ENCODE assay signal across 8 cellular contexts in the genomic region with DNA sequence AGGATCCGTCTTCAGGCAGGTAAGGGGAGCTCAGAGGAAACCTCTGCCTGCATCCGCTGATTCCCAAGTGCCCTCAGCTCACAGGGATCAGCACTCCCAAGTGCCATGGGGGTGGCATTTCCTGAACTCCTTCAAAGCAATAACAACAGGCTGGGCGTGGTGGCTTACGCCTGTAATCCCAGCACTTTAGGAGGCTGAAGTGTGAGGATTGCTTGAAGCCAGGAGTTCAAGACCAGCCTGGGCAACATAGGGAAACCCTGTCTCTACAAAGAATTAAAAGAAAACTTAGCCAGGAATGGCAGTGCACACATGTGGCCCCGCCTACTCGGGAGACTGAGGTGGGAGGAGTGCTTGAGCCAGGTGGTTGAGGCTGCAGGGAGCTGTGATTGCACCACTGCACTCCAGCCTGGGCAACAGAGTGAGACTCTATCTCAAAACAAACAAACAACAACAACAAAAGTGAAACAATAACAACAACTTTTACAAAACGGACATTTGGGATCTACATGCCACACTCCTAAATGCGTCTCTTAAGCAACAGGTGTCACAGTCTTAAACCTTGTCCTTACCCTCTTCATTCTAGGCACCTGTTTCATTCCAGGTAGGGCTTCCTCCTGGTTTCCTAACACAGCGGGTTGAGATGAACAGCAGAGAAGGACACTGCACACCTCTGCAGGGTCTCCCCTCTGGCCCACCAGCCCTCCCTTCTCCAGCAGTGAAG.
DNase-seq lines count a peak whose midpoint lies in the region; ATAC-seq and TF ChIP-seq lines count a peak whose summit lies in the region.

No MANE protein-coding gene starts in this region.

- no peaks in the 10 kb centered on the region; the same call in 1 of the 2 replicates for H3K36me3 ChIP-seq in SU-DHL-6 (ENCODE audit: low read length)
- H3K36me3 ChIP-seq in right atrium auricular region = no peaks in the 10 kb centered on the region
- H3K36me3 ChIP-seq in testis (ENCODE audit: low read depth, missing control alignments) = no peaks in the 10 kb centered on the region

- 51 to 53% methylated on average over 9 of the region's 9 CpGs for WGBS in testis, 2 donors

- H3K9me2 ChIP-seq in SU-DHL-6 (replicated peaks; ENCODE audit: insufficient read depth, low read length) = no peaks in the 10 kb centered on the region

- no peaks in the 10 kb centered on the region for H3F3A ChIP-seq in SU-DHL-6 (ENCODE audit: insufficient read depth)

- H3K4me3 Mint-ChIP-seq in T-helper 1 cell treated with Interleukin-12 subunit alpha and Interleukin-12 subunit beta and Interleukin-4 antibody, amounts not matched to agents 30 μg/mL and 1 μg/mL, for 36 hours = peak overlapping the region; percentile 88

- H3K27ac ChIP-seq in SU-DHL-6 (ENCODE audit: low read depth, low read length) (no peak overlapping the region), right atrium auricular region (peak overlapping the region; percentile 86 to 87), testis (peak overlapping the region; percentile 87 to 91)

- H3K4me3 ChIP-seq in SU-DHL-6 (ENCODE audit: insufficient read depth, low read length, poor library complexity, severe bottlenecking) (no peak overlapping the region), right atrium auricular region (peak overlapping the region; percentile 55 to 63), testis (peak overlapping the region; percentile 55 to 67)

- H3K79me2 ChIP-seq in SU-DHL-6 (ENCODE audit: insufficient read depth, low read length) = no peaks in the 10 kb centered on the region

- no peak for TF ChIP-seq POLR2A in testis (IDR thresholded peaks at IDR 0.05)

- peak overlapping the region; percentile 80 for H2AFZ ChIP-seq in SU-DHL-6 (ENCODE audit: low read depth, low read length, severe bottlenecking)

- H4K20me1 ChIP-seq in SU-DHL-6 (ENCODE audit: low read depth, low read length) = no peaks in the 10 kb centered on the region

- H3K4me1 ChIP-seq in right atrium auricular region = peaks cover 0 to 6% of the 10 kb centered on the region in 2 donors
- H3K4me1 ChIP-seq in testis = peaks cover 5% of the 10 kb centered on the region

- peaks cover 14% of the 10 kb centered on the region for H3K4me1 Mint-ChIP-seq in T-helper 1 cell treated with Interleukin-12 subunit alpha and Interleukin-12 subunit beta and Interleukin-4 antibody, amounts not matched to agents 30 μg/mL and 1 μg/mL, for 36 hours (ENCODE audit: low read depth)

- H3K36me3 Mint-ChIP-seq in T-helper 1 cell treated with Interleukin-12 subunit alpha and Interleukin-12 subunit beta and Interleukin-4 antibody, amounts not matched to agents 30 μg/mL and 1 μg/mL, for 36 hours (ENCODE audit: low read depth) = peaks cover 6% of the 10 kb centered on the region

- H3K4me2 ChIP-seq in SU-DHL-6 (ENCODE audit: low read depth, low read length, poor library complexity, severe bottlenecking) = peak overlapping the region; percentile 60

- H3K27ac Mint-ChIP-seq in T-helper 1 cell treated with Interleukin-12 subunit alpha and Interleukin-12 subunit beta and Interleukin-4 antibody, amounts not matched to agents 30 μg/mL and 1 μg/mL, for 36 hours = peak overlapping the region; percentile 89

- intact Hi-C loops in testis (cut with DNase I; ENCODE audit: low total_unique reads) = no loop called here

- H3K27me3 Mint-ChIP-seq in T-helper 1 cell treated with Interleukin-12 subunit alpha and Interleukin-12 subunit beta and Interleukin-4 antibody, amounts not matched to agents 30 μg/mL and 1 μg/mL, for 36 hours (ENCODE audit: low read depth) = peaks cover 21% of the 10 kb centered on the region

- DNase-seq in T-helper 1 cell = no peak
- DNase-seq in right atrium auricular region (ENCODE audit: low spot score) = no peak
- DNase-seq in testis = no peak
- no peak for DNase-seq in activated gamma-delta T cell (lab: John Stamatoyannopoulos, UW)

- H3K9me3 ChIP-seq in SU-DHL-6 (ENCODE audit: insufficient read depth, low read length) (peaks cover 5% of the 10 kb centered on the region), right atrium auricular region (no peaks in the 10 kb centered on the region), testis (no peaks in the 10 kb centered on the region)

- no peak for ATAC-seq in HG03469 (IDR thresholded peaks at IDR 0.05; ENCODE audit: unreplicated experiment)
- no peak for ATAC-seq in GM21529 (IDR thresholded peaks at IDR 0.05; ENCODE audit: unreplicated experiment)

- H3K27me3 ChIP-seq in SU-DHL-6 (ENCODE audit: low read length) (no peaks in the 10 kb centered on the region), right atrium auricular region (no peaks in the 10 kb centered on the region), testis (no peaks in the 10 kb centered on the region)

- TF ChIP-seq CTCF in SU-DHL-6 (IDR thresholded peaks at IDR 0.05; ENCODE audit: insufficient read depth, low read length, poor library complexity, severe bottlenecking) (no peak), right atrium auricular region (IDR thresholded peaks at IDR 0.05) (no peak), testis (IDR thresholded peaks at IDR 0.05) (no peak)

- 0 out of 2 replicates have a peak overlapping the region, but pooled peaks have one; percentile 40 for H3K9ac ChIP-seq in SU-DHL-6 (ENCODE audit: low read length)

- peaks cover 11% of the 10 kb centered on the region for H3K9me3 Mint-ChIP-seq in T-helper 1 cell treated with Interleukin-12 subunit alpha and Interleukin-12 subunit beta and Interleukin-4 antibody, amounts not matched to agents 30 μg/mL and 1 μg/mL, for 36 hours
